Comparison of ENCODE assay signal across 8 cellular contexts in genomic region chr9:103798620-103799019, GRCh38.
DNase-seq lines count a peak whose midpoint lies in the region; ATAC-seq, FAIRE-seq and TF ChIP-seq lines count a peak whose summit lies in the region.

No MANE protein-coding gene starts in this region.

- no peaks in the 10 kb centered on the region for H3K27me3 ChIP-seq in right cardiac atrium (ENCODE audit: control insufficient read depth, insufficient read depth)

- H3K27ac Mint-ChIP-seq in activated naive CD8-positive, alpha-beta T cell treated with anti-CD3 and anti-CD28 coated beads, Interleukin-2, amount 50 U/mL, for 24 hours: no peak overlapping the region

- no peak overlapping the region for H3K4me3 ChIP-seq in right cardiac atrium (ENCODE audit: low read length)

- H3K9me3 Mint-ChIP-seq in activated naive CD8-positive, alpha-beta T cell treated with anti-CD3 and anti-CD28 coated beads, Interleukin-2, amount 50 U/mL, for 24 hours: no peaks in the 10 kb centered on the region

- H3K36me3 Mint-ChIP-seq in activated naive CD8-positive, alpha-beta T cell treated with anti-CD3 and anti-CD28 coated beads, Interleukin-2, amount 50 U/mL, for 24 hours (ENCODE audit: low read depth): no peaks in the 10 kb centered on the region

- no peaks in the 10 kb centered on the region for H3K4me1 ChIP-seq in right cardiac atrium (ENCODE audit: control insufficient read depth, insufficient read depth, low read length)

- H3K4me1 Mint-ChIP-seq in activated naive CD8-positive, alpha-beta T cell treated with anti-CD3 and anti-CD28 coated beads, Interleukin-2, amount 50 U/mL, for 24 hours: peaks cover 6% of the 10 kb centered on the region

- 62% methylated on average over 1 of the region's 1 CpG for WGBS in right cardiac atrium

- ATAC-seq in GM18498 (IDR thresholded peaks at IDR 0.05; ENCODE audit: unreplicated experiment) (peak; percentile 100), GM21447 (IDR thresholded peaks at IDR 0.05; ENCODE audit: unreplicated experiment) (peak; percentile 100), HG03571 (IDR thresholded peaks at IDR 0.05; ENCODE audit: unreplicated experiment) (peak; percentile 100), right cardiac atrium (no peak)
- ATAC-seq in activated naive CD8-positive, alpha-beta T cell treated with anti-CD3 and anti-CD28 coated beads, Interleukin-2, amount 50 U/mL, for 24 hours: peak; percentile 94

- H3K9me3 ChIP-seq in right cardiac atrium (ENCODE audit: control insufficient read depth, low read length): no peaks in the 10 kb centered on the region

- intact Hi-C loops in right cardiac atrium (cut with DNase I): no loop called here

- no peak for TF ChIP-seq CTCF in D721Med (IDR thresholded peaks at IDR 0.05; ENCODE audit: insufficient read depth, missing control alignments)

- no peak overlapping the region for H3K27ac ChIP-seq in right cardiac atrium (ENCODE audit: low read length)

- peaks cover 2% of the 10 kb centered on the region for H3K27me3 Mint-ChIP-seq in activated naive CD8-positive, alpha-beta T cell treated with anti-CD3 and anti-CD28 coated beads, Interleukin-2, amount 50 U/mL, for 24 hours

- no peak overlapping the region for H3K4me3 Mint-ChIP-seq in activated naive CD8-positive, alpha-beta T cell treated with anti-CD3 and anti-CD28 coated beads, Interleukin-2, amount 50 U/mL, for 24 hours

- DNase-seq in activated naive CD8-positive, alpha-beta T cell treated with anti-CD3 and anti-CD28 coated beads, Interleukin-2, amount 50 U/mL, for 24 hours: no peak
- no peak for DNase-seq in NCI-H2171 treated with DMSO at 0.1 percent for 48 hours (lab: John Stamatoyannopoulos, UW)
- DNase-seq in D721Med (ENCODE audit: insufficient read length, low spot score): no peak
- no peak for DNase-seq in AG08396 (ENCODE audit: low spot score)
- no peak for DNase-seq in right cardiac atrium

- no peak for FAIRE-seq in D721Med (lab: Jason Lieb, UNC)

Comparison
In these comparisons a context has a peak if more than half of its experiments do, and no peak if none do; other contexts are left out.
1. ATAC-seq: peak in GM18498 (single experiment), GM21447 (single experiment), HG03571 (single experiment) and activated naive CD8-positive, alpha-beta T cell treated with anti-CD3 and anti-CD28 coated beads, Interleukin-2, amount 50 U/mL, for 24 hours (single experiment); none in right cardiac atrium (0 of 2).